Comparison of ENCODE assay signal across 8 cellular contexts in genomic region chr7:92831716-92832622, GRCh38. TPM values are rescaled to one million over a fixed set of nuclear protein-coding genes. Genes with fewer than 3 reads are reported as not detected.
DNase-seq lines count a peak whose midpoint lies in the region; ATAC-seq and TF ChIP-seq lines count a peak whose summit lies in the region.

No MANE protein-coding gene starts in this region.

- H3K4me1 Mint-ChIP-seq in activated CD8-positive, alpha-beta memory T cell treated with anti-CD3 and anti-CD28 coated beads, Interleukin-2, amount 10 ng/mL, durations not matched to agents 7 days and 5 days: peaks cover 46% of the 10 kb centered on the region
- H3K4me1 Mint-ChIP-seq in neural crest cell: peaks cover 47% of the 10 kb centered on the region

- peaks cover 48% of the 10 kb centered on the region for H3K36me3 Mint-ChIP-seq in activated CD8-positive, alpha-beta memory T cell treated with anti-CD3 and anti-CD28 coated beads, Interleukin-2, amount 10 ng/mL, durations not matched to agents 7 days and 5 days
- H3K36me3 Mint-ChIP-seq in neural crest cell (ENCODE audit: low read depth): no peaks in the 10 kb centered on the region

- H3K4me3 ChIP-seq in RWPE2 (ENCODE audit: severe bottlenecking) (peak overlapping the region; percentile 85), endocrine pancreas (ENCODE audit: control insufficient read depth, insufficient read depth, low read length) (peak overlapping the region; percentile 96)

- TF ChIP-seq CTCF in RWPE2 (IDR thresholded peaks at IDR 0.05; ENCODE audit: poor library complexity, severe bottlenecking): no peak
- no peak for TF ChIP-seq CTCF in neural crest cell (conservative IDR thresholded peaks at IDR 0.05)

- peak overlapping the region; percentile 90 for H3K27ac Mint-ChIP-seq in activated CD8-positive, alpha-beta memory T cell treated with anti-CD3 and anti-CD28 coated beads, Interleukin-2, amount 10 ng/mL, durations not matched to agents 7 days and 5 days
- H3K27ac Mint-ChIP-seq in neural crest cell (ENCODE audit: unreplicated experiment): peak overlapping the region; percentile 90

- CTCF ChIA-PET in activated CD8-positive, alpha-beta memory T cell treated with anti-CD3 and anti-CD28 coated beads, Interleukin-2, amount 10 ng/mL, durations not matched to agents 7 days and 5 days (lab: Charles Lee): interaction anchor here (0.6 to 5.3 kb wide), 43 partner anchors 12 to 285 kb away, joined by 3 to 90 read pairs (median 5); partner anchors contain the start of genes FAM133B and SAMD9

- ATAC-seq in activated CD8-positive, alpha-beta memory T cell treated with anti-CD3 and anti-CD28 coated beads, Interleukin-2, amount 10 ng/mL, durations not matched to agents 7 days and 5 days: no peak
- ATAC-seq in RWPE2 (ENCODE audit: low read depth): peak; percentile 26; the same call in 2 of the 3 replicates

- peak overlapping the region; percentile 97 for H3K4me3 Mint-ChIP-seq in activated CD8-positive, alpha-beta memory T cell treated with anti-CD3 and anti-CD28 coated beads, Interleukin-2, amount 10 ng/mL, durations not matched to agents 7 days and 5 days
- H3K4me3 Mint-ChIP-seq in neural crest cell: peak overlapping the region; percentile 97

- no peaks in the 10 kb centered on the region for H3K27me3 Mint-ChIP-seq in activated CD8-positive, alpha-beta memory T cell treated with anti-CD3 and anti-CD28 coated beads, Interleukin-2, amount 10 ng/mL, durations not matched to agents 7 days and 5 days
- peaks cover 15% of the 10 kb centered on the region for H3K27me3 Mint-ChIP-seq in neural crest cell (ENCODE audit: low read depth)

- H3K27me3 ChIP-seq in RWPE2 (ENCODE audit: insufficient read depth, poor library complexity, severe bottlenecking) (no peaks in the 10 kb centered on the region), endocrine pancreas (ENCODE audit: control insufficient read depth, insufficient read depth, low read length) (no peaks in the 10 kb centered on the region)

- H3K27ac ChIP-seq in RWPE2 (ENCODE audit: poor library complexity, severe bottlenecking): peak overlapping the region; percentile 90

- H3K9me3 ChIP-seq in RWPE2 (ENCODE audit: severe bottlenecking) (no peaks in the 10 kb centered on the region), endocrine pancreas (ENCODE audit: control insufficient read depth, low read length) (no peaks in the 10 kb centered on the region)

- H3K36me3 ChIP-seq in RWPE2 (ENCODE audit: low read depth) (peaks cover 57% of the 10 kb centered on the region), endocrine pancreas (ENCODE audit: control insufficient read depth, insufficient read depth, low read length) (no peaks in the 10 kb centered on the region)

- H3K9me3 Mint-ChIP-seq in activated CD8-positive, alpha-beta memory T cell treated with anti-CD3 and anti-CD28 coated beads, Interleukin-2, amount 10 ng/mL, durations not matched to agents 7 days and 5 days (ENCODE audit: low read depth): no peaks in the 10 kb centered on the region
- no peaks in the 10 kb centered on the region for H3K9me3 Mint-ChIP-seq in neural crest cell

- DNase-seq in activated CD8-positive, alpha-beta memory T cell treated with anti-CD3 and anti-CD28 coated beads, Interleukin-2, amount 10 ng/mL, durations not matched to agents 7 days and 5 days: no peak
- DNase-seq in activated CD8-positive, alpha-beta memory T cell treated with anti-CD3 and anti-CD28 coated beads, Interleukin-2, amount 50 U/mL, for 4 hours: no peak
- DNase-seq in RWPE2 (ENCODE audit: low spot score) (peak; percentile 47), neural crest cell (ENCODE audit: low read depth, low spot score) (no peak), inferior parietal cortex (ENCODE audit: extremely low spot score) (no peak), retina (no peak), NCI-H2196 treated with DMSO at 0.1 percent for 48 hours (lab: John Stamatoyannopoulos, UW; ENCODE audit: unreplicated experiment) (no peak)

- H3K4me1 ChIP-seq in RWPE2 (ENCODE audit: insufficient read depth, poor library complexity, severe bottlenecking) (peaks cover 41% of the 10 kb centered on the region), endocrine pancreas (ENCODE audit: control insufficient read depth, insufficient read depth, low read length) (peaks cover 26% of the 10 kb centered on the region)

- peak overlapping the region; percentile 80 for H3K9ac ChIP-seq in endocrine pancreas (ENCODE audit: control insufficient read depth, insufficient read depth, low read length)

RNA-seq across cellular contexts. Expression of gene CDK6, which starts 4.4 kb away (rescaled TPM):
- 100 to 1,000 TPM; 118 to 229 TPM for total RNA-seq in activated CD8-positive, alpha-beta memory T cell treated with anti-CD3 and anti-CD28 coated beads, Interleukin-2, amount 10 ng/mL, durations not matched to agents 7 days and 5 days
- total RNA-seq in neural crest cell: 40.0 and 42.9 TPM in 2 replicates
